Comparison of ENCODE assay signal across 1 cellular context in the genomic region with DNA sequence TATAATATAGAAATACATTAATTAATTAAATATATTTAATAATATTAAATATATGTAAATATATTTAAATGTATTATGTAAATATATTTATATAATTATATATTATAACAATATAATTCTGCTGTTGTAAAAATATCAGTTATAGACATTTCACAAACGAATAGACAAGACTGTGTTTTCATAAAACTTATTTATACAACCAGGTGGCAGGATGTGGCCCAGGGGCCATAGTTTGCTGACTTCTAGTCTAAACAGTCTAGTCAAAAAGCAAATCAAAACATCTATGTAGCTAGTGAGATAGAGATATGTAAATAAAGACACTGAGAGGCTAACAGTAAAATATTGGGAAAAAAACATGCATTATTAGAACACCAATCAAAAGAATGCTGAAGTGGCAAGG.
TF ChIP-seq lines count a peak whose summit lies in the region.

No MANE protein-coding gene starts in this region.

TF ChIP-seq in K562, 482 proteins besides CTCF, POLR2A, EP300 and RAD21 (continued from another document):
- TF ChIP-seq, protein P1, sequence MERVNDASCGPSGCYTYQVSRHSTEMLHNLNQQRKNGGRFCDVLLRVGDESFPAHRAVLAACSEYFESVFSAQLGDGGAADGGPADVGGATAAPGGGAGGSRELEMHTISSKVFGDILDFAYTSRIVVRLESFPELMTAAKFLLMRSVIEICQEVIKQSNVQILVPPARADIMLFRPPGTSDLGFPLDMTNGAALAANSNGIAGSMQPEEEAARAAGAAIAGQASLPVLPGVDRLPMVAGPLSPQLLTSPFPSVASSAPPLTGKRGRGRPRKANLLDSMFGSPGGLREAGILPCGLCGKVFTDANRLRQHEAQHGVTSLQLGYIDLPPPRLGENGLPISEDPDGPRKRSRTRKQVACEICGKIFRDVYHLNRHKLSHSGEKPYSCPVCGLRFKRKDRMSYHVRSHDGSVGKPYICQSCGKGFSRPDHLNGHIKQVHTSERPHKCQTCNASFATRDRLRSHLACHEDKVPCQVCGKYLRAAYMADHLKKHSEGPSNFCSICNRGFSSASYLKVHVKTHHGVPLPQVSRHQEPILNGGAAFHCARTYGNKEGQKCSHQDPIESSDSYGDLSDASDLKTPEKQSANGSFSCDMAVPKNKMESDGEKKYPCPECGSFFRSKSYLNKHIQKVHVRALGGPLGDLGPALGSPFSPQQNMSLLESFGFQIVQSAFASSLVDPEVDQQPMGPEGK (CRISPR knock-in tag; IDR thresholded peaks at IDR 0.05; ENCODE audit: borderline replicate concordance), result no peak
- TF ChIP-seq JUND (IDR thresholded peaks at IDR 0.05; ENCODE audit: borderline replicate concordance, low read depth, low read length), result no peak
- TF ChIP-seq JUND (tag; IDR thresholded peaks at IDR 0.05; ENCODE audit: borderline replicate concordance, low read depth, low read length), result no peak
- TF ChIP-seq ZNF274 (IDR thresholded peaks at IDR 0.05; ENCODE audit: borderline replicate concordance, low read depth, low read length), result peak; percentile 7; the same call in 1 of the 2 replicates
